8 cellular contexts compared by ENCODE assay signal in the genomic region with DNA sequence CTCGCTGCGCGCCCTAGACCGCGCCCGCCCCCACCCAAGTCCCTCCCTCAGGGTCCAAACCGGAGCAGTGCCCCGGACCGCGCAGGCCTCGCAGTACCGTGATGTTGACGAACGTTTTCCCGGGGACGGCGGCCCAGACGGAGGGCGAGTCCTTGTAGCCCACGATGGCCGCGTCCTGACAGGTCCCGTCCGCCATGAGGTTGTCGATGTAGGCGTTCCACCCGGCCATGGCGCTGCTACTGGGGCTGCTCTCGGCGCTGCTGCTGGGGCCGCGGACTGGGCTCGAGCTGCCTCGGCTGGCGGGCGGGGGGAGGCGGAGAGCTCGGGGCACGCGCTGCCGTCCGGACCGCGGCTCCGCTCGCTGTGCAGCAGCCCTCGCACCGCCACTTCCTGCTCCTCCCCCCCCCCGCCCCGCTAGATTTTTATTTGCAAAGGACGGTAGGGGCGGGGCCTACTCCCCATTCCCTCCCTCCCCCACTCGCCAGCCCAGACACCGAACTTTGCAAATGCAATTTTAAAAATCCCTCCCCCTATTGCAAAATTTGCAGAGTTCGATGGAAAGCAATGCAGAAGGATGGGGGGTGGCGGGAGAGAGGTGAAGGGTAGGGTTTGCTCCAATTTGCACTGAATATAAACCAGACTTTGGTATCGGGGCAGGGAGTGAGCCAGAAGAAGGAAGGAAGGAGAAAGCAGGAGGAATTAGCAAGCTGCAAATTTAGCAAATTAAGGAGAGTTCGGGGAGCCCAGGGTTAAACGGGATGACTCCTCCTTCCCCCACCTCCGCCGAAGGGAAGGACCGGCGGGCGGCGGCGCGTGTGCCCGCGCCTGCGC. TPM values are rescaled to one million over a fixed set of nuclear protein-coding genes. Genes with fewer than 3 reads are reported as not detected.
DNase-seq lines count a peak whose midpoint lies in the region; TF ChIP-seq lines count a peak whose summit lies in the region.

PFN1 (minus strand) TSS at position 365 of the 831 bp plus-strand sequence; CDS start at position 229, 136 bp downstream.

- H3K9me3 ChIP-seq in HEK293 (ENCODE audit: control insufficient read depth, insufficient read depth, low read depth, low read length): no peaks in the 10 kb centered on the region
- no peaks in the 10 kb centered on the region for H3K9me3 ChIP-seq in hepatocyte (ENCODE audit: low read depth)
- H3K9me3 ChIP-seq in vagina: no peaks in the 10 kb centered on the region

- peaks cover 21% of the 10 kb centered on the region for H3K4me1 ChIP-seq in HEK293 (ENCODE audit: control insufficient read depth, insufficient read depth, low read length)
- peaks cover 31% of the 10 kb centered on the region for H3K4me1 ChIP-seq in hepatocyte (ENCODE audit: insufficient read depth)
- H3K4me1 ChIP-seq in vagina: peaks cover 41% of the 10 kb centered on the region

- H3K79me2 ChIP-seq in hepatocyte: peaks cover 47% of the 10 kb centered on the region

- no peaks in the 10 kb centered on the region for H3K9me2 ChIP-seq in hepatocyte (replicated peaks; ENCODE audit: insufficient read depth)

- intact Hi-C loops in vagina (cut with DNase I): loop anchor here (5.0 kb wide), 1 partner anchor 49 kb away; the partner anchor contains the start of genes INCA1 and KIF1C

- WGBS in hepatocyte (ENCODE audit: low lambda C conversion rate, missing lambda C conversion rate): 1% methylated on average over 40 of the region's 70 CpGs

- CTCF ChIA-PET in HEK293 (lab: Yijun Ruan, JAX): interaction anchor here (0.7 to 1.2 kb wide), 2 partner anchors 9 to 31 kb away, joined by 3 to 4 read pairs; partner anchors contain the start of genes RNF167 and SLC25A11

- POLR2A ChIA-PET in HEK293 (lab: Yijun Ruan, JAX): interaction anchor here (0.7 to 17.9 kb wide), 14 partner anchors 9 to 238 kb away, joined by 3 to 358 read pairs (median 5); partner anchors contain the start of genes CAMTA2, INCA1, KIF1C and PLD2

- H3K27me3 ChIP-seq in hepatocyte (no peaks in the 10 kb centered on the region), vagina (no peaks in the 10 kb centered on the region)

- 0 out of 2 replicates have a peak, but pooled peaks have one; percentile 22 for TF ChIP-seq CTCF in HEK293 (tag by site-specific recombination; IDR thresholded peaks at IDR 0.05)
- no peak for TF ChIP-seq CTCF in hepatocyte (IDR thresholded peaks at IDR 0.05; ENCODE audit: poor library complexity)
- TF ChIP-seq CTCF in vagina (IDR thresholded peaks at IDR 0.05): no peak

- peak; percentile 87 for DNase-seq in DMS 273 (lab: John Stamatoyannopoulos, UW; ENCODE audit: unreplicated experiment)
- peak; percentile 13 for DNase-seq in NCI-H187 treated with DMSO at 0.1 percent for 48 hours (lab: John Stamatoyannopoulos, UW)
- DNase-seq in T1000 (lab: John Stamatoyannopoulos, UW): peak; percentile 70
- DNase-seq in astrocyte of the hippocampus (ENCODE audit: low read depth, low spot score): peak; percentile 94
- DNase-seq in hepatocyte (ENCODE audit: low spot score): peak; percentile 94
- peak; percentile 86 for DNase-seq in retina
- no peak for DNase-seq in vagina (ENCODE audit: extremely low spot score in 2 of 2)

- peak within 1 kb of the TSS; percentile 72 for H2AFZ ChIP-seq in hepatocyte

- H3K4me2 ChIP-seq in hepatocyte: peak within 1 kb of the TSS; percentile 86

- peak within 1 kb of the TSS; percentile 99 for H3K27ac ChIP-seq in HEK293 (ENCODE audit: extremely low read depth, low read depth, low read length)
- peak within 1 kb of the TSS; percentile 100 for H3K27ac ChIP-seq in hepatocyte
- peak within 1 kb of the TSS; percentile 95 for H3K27ac ChIP-seq in vagina

- H3K4me3 ChIP-seq in HEK293 (ENCODE audit: low read depth, low read length): peak within 1 kb of the TSS; percentile 97
- H3K4me3 ChIP-seq in hepatocyte: peak within 1 kb of the TSS; percentile 91
- H3K4me3 ChIP-seq in vagina: peak within 1 kb of the TSS; percentile 91 to 99

- TF ChIP-seq POLR2A in vagina (IDR thresholded peaks at IDR 0.05): peak in 1 of 2 donors; percentile 93

- peaks cover 21% of the 10 kb centered on the region for H4K20me1 ChIP-seq in hepatocyte (ENCODE audit: insufficient read depth, poor library complexity, severe bottlenecking)

- H3K36me3 ChIP-seq in HEK293 (ENCODE audit: control insufficient read depth in 2 of 2, insufficient read depth in 1 of 2, low read length in 2 of 2) (peaks cover 22 to 39% of the 10 kb centered on the region in 2 experiments), hepatocyte (replicated peaks; ENCODE audit: insufficient read depth, low read depth) (no peaks in the 10 kb centered on the region), vagina (peaks cover 0 to 22% of the 10 kb centered on the region in 2 donors)

TF ChIP-seq in HEK293, 187 proteins besides CTCF, POLR2A, EP300 and RAD21 (continues in another document):
- TF ChIP-seq ZNF707 (tag by site-specific recombination; IDR thresholded peaks at IDR 0.05) (no peak), WT1 (tag by site-specific recombination; IDR thresholded peaks at IDR 0.05) (peak; percentile 54; the same call in 1 of the 2 replicates), ZFP3 (tag by site-specific recombination; IDR thresholded peaks at IDR 0.05; ENCODE audit: low read depth) (no peak), ZNF302 (tag by site-specific recombination; IDR thresholded peaks at IDR 0.05; ENCODE audit: low read depth) (no peak), ZBTB6 (tag by site-specific recombination; IDR thresholded peaks at IDR 0.05) (no peak), ATF2 (tag by site-specific recombination; IDR thresholded peaks at IDR 0.05; ENCODE audit: low read depth) (no peak), KLF7 (tag by site-specific recombination; IDR thresholded peaks at IDR 0.05; ENCODE audit: borderline replicate concordance) (peak; percentile 34; the same call in 1 of the 2 replicates), YY1 (tag by site-specific recombination; IDR thresholded peaks at IDR 0.05) (peak; percentile 89), ZNF239 (tag by site-specific recombination; IDR thresholded peaks at IDR 0.05) (peak; percentile 73; the same call in 1 of the 2 replicates), IKZF3 (tag by site-specific recombination; IDR thresholded peaks at IDR 0.05) (peak; percentile 84), ZNF221 (tag by site-specific recombination; IDR thresholded peaks at IDR 0.05; ENCODE audit: borderline replicate concordance) (no peak), FEZF1 (tag by site-specific recombination; IDR thresholded peaks at IDR 0.05) (no peak), ZNF266 (tag by site-specific recombination; IDR thresholded peaks at IDR 0.05; ENCODE audit: low read depth) (no peak), ZNF76 (tag by site-specific recombination; IDR thresholded peaks at IDR 0.05; ENCODE audit: borderline replicate concordance, low read depth) (peak; percentile 53), PRDM1 (tag by site-specific recombination; IDR thresholded peaks at IDR 0.05) (peak; percentile 84), HOXD13 (CRISPR knock-in tag; IDR thresholded peaks at IDR 0.05; ENCODE audit: borderline replicate concordance) (no peak), ZNF175 (tag by site-specific recombination; IDR thresholded peaks at IDR 0.05) (no peak), ZNF792 (tag by site-specific recombination; IDR thresholded peaks at IDR 0.05) (no peak), GLIS2 (tag by site-specific recombination; IDR thresholded peaks at IDR 0.05) (no peak)
- TF ChIP-seq, protein P1, sequence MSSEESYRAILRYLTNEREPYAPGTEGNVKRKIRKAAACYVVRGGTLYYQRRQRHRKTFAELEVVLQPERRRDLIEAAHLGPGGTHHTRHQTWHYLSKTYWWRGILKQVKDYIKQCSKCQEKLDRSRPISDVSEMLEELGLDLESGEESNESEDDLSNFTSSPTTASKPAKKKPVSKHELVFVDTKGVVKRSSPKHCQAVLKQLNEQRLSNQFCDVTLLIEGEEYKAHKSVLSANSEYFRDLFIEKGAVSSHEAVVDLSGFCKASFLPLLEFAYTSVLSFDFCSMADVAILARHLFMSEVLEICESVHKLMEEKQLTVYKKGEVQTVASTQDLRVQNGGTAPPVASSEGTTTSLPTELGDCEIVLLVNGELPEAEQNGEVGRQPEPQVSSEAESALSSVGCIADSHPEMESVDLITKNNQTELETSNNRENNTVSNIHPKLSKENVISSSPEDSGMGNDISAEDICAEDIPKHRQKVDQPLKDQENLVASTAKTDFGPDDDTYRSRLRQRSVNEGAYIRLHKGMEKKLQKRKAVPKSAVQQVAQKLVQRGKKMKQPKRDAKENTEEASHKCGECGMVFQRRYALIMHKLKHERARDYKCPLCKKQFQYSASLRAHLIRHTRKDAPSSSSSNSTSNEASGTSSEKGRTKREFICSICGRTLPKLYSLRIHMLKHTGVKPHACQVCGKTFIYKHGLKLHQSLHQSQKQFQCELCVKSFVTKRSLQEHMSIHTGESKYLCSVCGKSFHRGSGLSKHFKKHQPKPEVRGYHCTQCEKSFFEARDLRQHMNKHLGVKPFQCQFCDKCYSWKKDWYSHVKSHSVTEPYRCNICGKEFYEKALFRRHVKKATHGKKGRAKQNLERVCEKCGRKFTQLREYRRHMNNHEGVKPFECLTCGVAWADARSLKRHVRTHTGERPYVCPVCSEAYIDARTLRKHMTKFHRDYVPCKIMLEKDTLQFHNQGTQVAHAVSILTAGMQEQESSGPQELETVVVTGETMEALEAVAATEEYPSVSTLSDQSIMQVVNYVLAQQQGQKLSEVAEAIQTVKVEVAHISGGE (tag by site-specific recombination; conservative IDR thresholded peaks at IDR 0.05; ENCODE audit: low read depth): peak; percentile 92

RNA-seq across cellular contexts. Expression of gene PFN1, which starts in this region (rescaled TPM):
- total RNA-seq in hepatocyte: 244 and 280 TPM in 2 replicates
- polyA plus RNA-seq in hepatocyte: 706 and 713 TPM in 2 replicates
- total RNA-seq in vagina: 811 TPM

Comparison
In these comparisons a context has a peak if more than half of its experiments do, and no peak if none do; other contexts are left out.
1. DNase-seq: peak in DMS 273 (single experiment), NCI-H187 treated with DMSO at 0.1 percent for 48 hours (single experiment), T1000 (single experiment), astrocyte of the hippocampus (single experiment), hepatocyte (single experiment) and retina (single experiment); none in vagina (0 of 2).
2. Peak in every context shown above with its lines, with median percentiles within 50 percentile points of each other: H3K27ac ChIP-seq and H3K4me3 ChIP-seq.